Comparison of ENCODE assay signal across 8 cellular contexts in genomic region chr3:167734498-167735232, GRCh38. TPM values are rescaled to one million over a fixed set of nuclear protein-coding genes. Genes with fewer than 3 reads are reported as not detected.
DNase-seq lines count a peak whose midpoint lies in the region; ATAC-seq and TF ChIP-seq lines count a peak whose summit lies in the region.

TSS of gene PDCD10 (minus strand) at chr3:167734892. CDS start at chr3:167720157, 14,735 bp downstream.

- H3K36me3 ChIP-seq in heart right ventricle (peaks cover 0 to 5% (median 0%) of the 10 kb centered on the region in 9 donors), upper lobe of left lung (no peaks in the 10 kb centered on the region)

- ATAC-seq in HG02884 (IDR thresholded peaks at IDR 0.05; ENCODE audit: unreplicated experiment), result peak; percentile 80
- peak; percentile 96 to 98 (median 97) for ATAC-seq in heart right ventricle
- ATAC-seq in upper lobe of left lung (ENCODE audit: low FRiP score in 2 of 2), result peak; percentile 99

- WGBS in heart right ventricle, 2 donors, result 0 to 1% methylated on average over 49 of the region's 49 CpGs
- 0% methylated on average over 29 to 47 of the region's 49 CpGs for WGBS in upper lobe of left lung, 2 donors

- H3K4me1 ChIP-seq in heart right ventricle, result peaks cover 0 to 56% (median 47%) of the 10 kb centered on the region in 9 donors
- H3K4me1 ChIP-seq in upper lobe of left lung, result peaks cover 26 to 38% (median 33%) of the 10 kb centered on the region in 4 donors

- TF ChIP-seq CTCF in heart right ventricle (IDR thresholded peaks at IDR 0.05), result peak in 1 of 9 donors; percentile 3
- TF ChIP-seq CTCF in upper lobe of left lung (IDR thresholded peaks at IDR 0.05), result peak in 4 of 6 experiments; percentile 19 to 53 (median 34)

- peak within 1 kb of the TSS; percentile 59 to 96 (median 84) for H3K4me3 ChIP-seq in heart right ventricle
- peak within 1 kb of the TSS; percentile 91 to 99 (median 98) for H3K4me3 ChIP-seq in upper lobe of left lung

- DNase-seq in NCI-H146 treated with DMSO at 0.1 percent for 48 hours (lab: John Stamatoyannopoulos, UW; ENCODE audit: unreplicated experiment), result peak; percentile 100
- peak; percentile 93 to 99 (median 96) for DNase-seq in T-helper 1 cell
- DNase-seq in amniotic stem cell (lab: John Stamatoyannopoulos, UW), result peak; percentile 96
- peak; percentile 97 to 98 for DNase-seq in heart right ventricle
- peak; percentile 96 to 100 (median 99) for DNase-seq in posterior cingulate gyrus
- DNase-seq in upper lobe of left lung, result peak; percentile 92 to 100

- TF ChIP-seq EP300 in upper lobe of left lung (IDR thresholded peaks at IDR 0.05), result peak in 1 of 4 donors; percentile 59

- H3K9me3 ChIP-seq in heart right ventricle, result no peaks in the 10 kb centered on the region
- H3K9me3 ChIP-seq in upper lobe of left lung, result no peaks in the 10 kb centered on the region

- TF ChIP-seq POLR2A in GM15510 (IDR thresholded peaks at IDR 0.05; ENCODE audit: borderline replicate concordance, extremely low read depth, insufficient read length) (peak; percentile 60), upper lobe of left lung (IDR thresholded peaks at IDR 0.05) (peak in 3 of 4 donors; percentile 46 to 81 (median 50))

- intact Hi-C loops in heart right ventricle (cut with DNase I) (loop anchor here in 8 of 10 donors (2.0 to 10.0 kb wide), 8 partner anchors 76 to 150 kb away; no protein-coding TSS in a partner anchor), posterior cingulate gyrus (cut with DNase I) (loop anchor here (5.0 kb wide), 2 partner anchors 78 to 148 kb away; no protein-coding TSS in a partner anchor)

- H3K27me3 ChIP-seq in heart right ventricle (no peaks in the 10 kb centered on the region), upper lobe of left lung (peaks cover 0 to 3% (median 0%) of the 10 kb centered on the region in 4 donors)

- H3K27ac ChIP-seq in heart right ventricle (peak within 1 kb of the TSS; percentile 71 to 96 (median 92)), upper lobe of left lung (peak within 1 kb of the TSS; percentile 91 to 95 (median 93))

RNA-seq across cellular contexts. Expression of gene PDCD10, which starts in this region (rescaled TPM):
- total RNA-seq in heart right ventricle (10 to 100 TPM; 28.3 to 44.3 (median 38.1) TPM), upper lobe of left lung (100 to 1,000 TPM in 1 of 6 donors, 10 to 100 TPM in 5; 38.8 to 115 (median 55.9) TPM)
- 10 to 100 TPM; 12.8 to 46.6 TPM for polyA plus RNA-seq in heart right ventricle

Comparison
In these comparisons a context has a peak if more than half of its experiments do, and no peak if none do; other contexts are left out.
1. Peak in every context shown above with its lines: DNase-seq, ATAC-seq, H3K4me3 ChIP-seq and H3K27ac ChIP-seq.